In genomic region chr17:64500923-64501765, GRCh38 we compare ENCODE assay signal across 2 cellular contexts.
TF ChIP-seq lines count a peak whose summit lies in the region.

No MANE protein-coding gene starts in this region.

TF ChIP-seq in HEK293, 187 proteins besides CTCF, POLR2A, EP300 and RAD21:
- TF ChIP-seq PRDM1 (tag by site-specific recombination; IDR thresholded peaks at IDR 0.05) (peak; percentile 53), ZBTB7A (tag by site-specific recombination; IDR thresholded peaks at IDR 0.05; ENCODE audit: low read depth) (no peak)

TF ChIP-seq in GM12878, 131 proteins besides CTCF, POLR2A, EP300 and RAD21:
- no peak for TF ChIP-seq CBFB (IDR thresholded peaks at IDR 0.05; ENCODE audit: low read depth)
- TF ChIP-seq EZH2 (IDR thresholded peaks at IDR 0.05; ENCODE audit: borderline replicate concordance, control insufficient read depth, low read depth, low read length) = no peak
- no peak for TF ChIP-seq EGR1 (IDR thresholded peaks at IDR 0.05; ENCODE audit: borderline replicate concordance in 1 of 2, low read depth in 2 of 2, low read length in 2 of 2)
- no peak for TF ChIP-seq BCL11A (IDR thresholded peaks at IDR 0.05; ENCODE audit: low read depth, low read length)
- no peak for TF ChIP-seq DPF2 (IDR thresholded peaks at IDR 0.05)
- TF ChIP-seq CHD4 (IDR thresholded peaks at IDR 0.05) = no peak
- TF ChIP-seq HCFC1 (IDR thresholded peaks at IDR 0.05; ENCODE audit: low read length) = no peak
- TF ChIP-seq ZNF217 (IDR thresholded peaks at IDR 0.05) = no peak
- TF ChIP-seq RAD51 (IDR thresholded peaks at IDR 0.05) = no peak
- TF ChIP-seq NFXL1 (IDR thresholded peaks at IDR 0.05; ENCODE audit: borderline replicate concordance) = no peak
- TF ChIP-seq RUNX3 (IDR thresholded peaks at IDR 0.05; ENCODE audit: low read length) = no peak
- no peak for TF ChIP-seq FOS (IDR thresholded peaks at IDR 0.05; ENCODE audit: borderline replicate concordance, extremely low read depth, insufficient read length)
- TF ChIP-seq BACH1 (IDR thresholded peaks at IDR 0.05; ENCODE audit: borderline replicate concordance) = 0 out of 2 replicates have a peak, but pooled peaks have one; percentile 6
- no peak for TF ChIP-seq FOXK2 (IDR thresholded peaks at IDR 0.05)
- TF ChIP-seq ZNF384 (IDR thresholded peaks at IDR 0.05; ENCODE audit: borderline replicate concordance, low read depth, low read length) = no peak
- TF ChIP-seq ZNF207 (IDR thresholded peaks at IDR 0.05; ENCODE audit: borderline replicate concordance) = no peak
- no peak for TF ChIP-seq PBX3 (IDR thresholded peaks at IDR 0.05; ENCODE audit: insufficient replicate concordance, low read depth, low read length)
- TF ChIP-seq PKNOX1 (IDR thresholded peaks at IDR 0.05) = peak; percentile 13; the same call in 1 of the 2 replicates
- TF ChIP-seq KLF5 (IDR thresholded peaks at IDR 0.05; ENCODE audit: partially characterized antibody) = no peak
- no peak for TF ChIP-seq SPI1 (IDR thresholded peaks at IDR 0.05; ENCODE audit: borderline replicate concordance, insufficient read depth, low read depth, low read length)
- TF ChIP-seq E2F4 (IDR thresholded peaks at IDR 0.05; ENCODE audit: low read depth, low read length) = no peak
- no peak for TF ChIP-seq HDAC2 (IDR thresholded peaks at IDR 0.05)
- TF ChIP-seq IRF5 (IDR thresholded peaks at IDR 0.05; ENCODE audit: borderline replicate concordance) = no peak
- no peak for TF ChIP-seq RBBP5 (conservative IDR thresholded peaks at IDR 0.05)
- no peak for TF ChIP-seq SRF (IDR thresholded peaks at IDR 0.05; ENCODE audit: low read depth in 2 of 2, low read length in 2 of 2)
- no peak for TF ChIP-seq KAT2A (conservative IDR thresholded peaks at IDR 0.05; ENCODE audit: control insufficient read depth, low read depth, low read length)
- peak; percentile 20; the same call in 1 of the 2 replicates for TF ChIP-seq SMAD5 (IDR thresholded peaks at IDR 0.05; ENCODE audit: low read depth)
- no peak for TF ChIP-seq NFIC (IDR thresholded peaks at IDR 0.05; ENCODE audit: low read depth, low read length)
- no peak for TF ChIP-seq HDGF (IDR thresholded peaks at IDR 0.05)
- peak; percentile 68; the same call in 1 of the 2 replicates for TF ChIP-seq POLR2AphosphoS5 (IDR thresholded peaks at IDR 0.05; ENCODE audit: low read length)
- TF ChIP-seq SREBF1 (IDR thresholded peaks at IDR 0.05; ENCODE audit: low read length) = no peak
- no peak for TF ChIP-seq ATF2 (IDR thresholded peaks at IDR 0.05; ENCODE audit: low read length)
- 0 out of 2 replicates have a peak, but pooled peaks have one; percentile 23 for TF ChIP-seq ELK1 (IDR thresholded peaks at IDR 0.05; ENCODE audit: low read depth, low read length)
- no peak for TF ChIP-seq BHLHE40 (IDR thresholded peaks at IDR 0.05; ENCODE audit: borderline replicate concordance in 1 of 2, low read depth in 2 of 2, low read length in 1 of 2)
- no peak for TF ChIP-seq SREBF2 (IDR thresholded peaks at IDR 0.05; ENCODE audit: low read length)
- TF ChIP-seq TCF7 (IDR thresholded peaks at IDR 0.05; ENCODE audit: borderline replicate concordance) = no peak
- no peak for TF ChIP-seq JUND (IDR thresholded peaks at IDR 0.05; ENCODE audit: low read depth, low read length)
- TF ChIP-seq BCLAF1 (IDR thresholded peaks at IDR 0.05) = 0 out of 2 replicates have a peak, but pooled peaks have one; percentile 6
- no peak for TF ChIP-seq MEF2A (IDR thresholded peaks at IDR 0.05; ENCODE audit: insufficient read depth, low read depth, low read length)
- TF ChIP-seq HDAC6 (IDR thresholded peaks at IDR 0.05; ENCODE audit: unreplicated experiment) = no peak
- no peak for TF ChIP-seq PAX5 (IDR thresholded peaks at IDR 0.05; ENCODE audit: borderline replicate concordance, low read depth, low read length)
- TF ChIP-seq ATF3 (IDR thresholded peaks at IDR 0.05; ENCODE audit: borderline replicate concordance, extremely low read depth, low read depth, low read length) = no peak
- TF ChIP-seq CUX1 (IDR thresholded peaks at IDR 0.05; ENCODE audit: insufficient replicate concordance, low read depth, low read length) = no peak
- TF ChIP-seq LARP7 (IDR thresholded peaks at IDR 0.05) = no peak
- TF ChIP-seq NR2C1 (IDR thresholded peaks at IDR 0.05) = no peak
- no peak for TF ChIP-seq MYC (IDR thresholded peaks at IDR 0.05; ENCODE audit: insufficient read depth, insufficient read length, insufficient replicate concordance, low read length, severe bottlenecking)
